ENCODE assay signal across 20 cellular contexts in genomic region chr13:45474584-45475454, GRCh38. TPM values are rescaled to one million over a fixed set of nuclear protein-coding genes. Genes with fewer than 3 reads are reported as not detected.
DNase-seq lines count a peak whose midpoint lies in the region; ATAC-seq and TF ChIP-seq lines count a peak whose summit lies in the region.
"Had no signal": no experiment of that assay in that cellular context is flagged by ENCODE, and none has a peak within 500 bp of the region (broad histone marks: within the 10 kb centered on the region; RNA-seq: fewer than 3 reads in every experiment).

No MANE protein-coding gene starts in this region.

- H3K9me3 ChIP-seq in BE2C: no peaks in the 10 kb centered on the region
- H3K9me3 ChIP-seq: left ventricle myocardium inferior, mucosa of descending colon had no signal

- H3K4me3 ChIP-seq in BE2C (ENCODE audit: low read depth, low read length): no peak overlapping the region
- H3K4me3 ChIP-seq: BLaER1 treated with 17β-estradiol and CSF1 and Interleukin-3, amounts not matched to agents 10 nM and 100 nM; heart left ventricle; left ventricle myocardium inferior; mucosa of descending colon; SK-N-MC; smooth muscle cell had no signal

- no peaks in the 10 kb centered on the region for H3K27me3 ChIP-seq in BE2C
- H3K27me3 ChIP-seq: BLaER1 treated with 17β-estradiol and CSF1 and Interleukin-3, amounts not matched to agents 10 nM and 100 nM; heart left ventricle had no signal

- ATAC-seq in activated T-cell treated with anti-CD3 and anti-CD28 coated beads, Interleukin-2, amount 50 U/mL, for 72 hours (replicated peaks in 1 of 2): no peak
- peak; percentile 59 for ATAC-seq in GM21529 (IDR thresholded peaks at IDR 0.05; ENCODE audit: unreplicated experiment)
- peak; percentile 44 for ATAC-seq in activated T-helper 17 cell treated with anti-CD3 and anti-CD28 coated beads, Interleukin-2, amount 50 U/mL, for 72 hours (replicated peaks)
- no peak for ATAC-seq in stimulated activated memory B cell treated with anti-CD40 and anti-IgM and Interleukin-4, amounts not matched to agents 10 μg/mL and 1 μg/mL and 100 μg/mL, for 72 hours
- ATAC-seq in HG03378 (IDR thresholded peaks at IDR 0.05; ENCODE audit: unreplicated experiment): no peak
- ATAC-seq: heart left ventricle, mucosa of descending colon, WTC11 had no signal

- peak overlapping the region; percentile 70 for H3K27ac Mint-ChIP-seq in activated T-cell treated with anti-CD3 and anti-CD28 coated beads, Interleukin-2, amount 50 U/mL, for 72 hours
- H3K27ac Mint-ChIP-seq in activated T-helper 17 cell treated with anti-CD3 and anti-CD28 coated beads, Interleukin-2, amount 50 U/mL, for 72 hours: peak overlapping the region; percentile 82
- peak overlapping the region; percentile 19 for H3K27ac Mint-ChIP-seq in stimulated activated memory B cell treated with anti-CD40 and anti-IgM and Interleukin-4, amounts not matched to agents 10 μg/mL and 1 μg/mL and 100 μg/mL, for 72 hours
- H3K27ac Mint-ChIP-seq: WTC11 had no signal

- no peaks in the 10 kb centered on the region for H3K27me3 Mint-ChIP-seq in activated T-cell treated with anti-CD3 and anti-CD28 coated beads, Interleukin-2, amount 50 U/mL, for 72 hours (ENCODE audit: low read depth)
- H3K27me3 Mint-ChIP-seq in activated T-helper 17 cell treated with anti-CD3 and anti-CD28 coated beads, Interleukin-2, amount 50 U/mL, for 72 hours: no peaks in the 10 kb centered on the region
- no peaks in the 10 kb centered on the region for H3K27me3 Mint-ChIP-seq in stimulated activated memory B cell treated with anti-CD40 and anti-IgM and Interleukin-4, amounts not matched to agents 10 μg/mL and 1 μg/mL and 100 μg/mL, for 72 hours

- H3K9me3 Mint-ChIP-seq in activated T-cell treated with anti-CD3 and anti-CD28 coated beads, Interleukin-2, amount 50 U/mL, for 72 hours: peaks cover 0 to 2% of the 10 kb centered on the region in 2 donors
- H3K9me3 Mint-ChIP-seq in activated T-helper 17 cell treated with anti-CD3 and anti-CD28 coated beads, Interleukin-2, amount 50 U/mL, for 72 hours: no peaks in the 10 kb centered on the region
- H3K9me3 Mint-ChIP-seq in stimulated activated memory B cell treated with anti-CD40 and anti-IgM and Interleukin-4, amounts not matched to agents 10 μg/mL and 1 μg/mL and 100 μg/mL, for 72 hours: no peaks in the 10 kb centered on the region

- peaks cover 36% of the 10 kb centered on the region for H3K4me1 Mint-ChIP-seq in activated T-cell treated with anti-CD3 and anti-CD28 coated beads, Interleukin-2, amount 50 U/mL, for 72 hours (ENCODE audit: low read depth)
- H3K4me1 Mint-ChIP-seq in activated T-helper 17 cell treated with anti-CD3 and anti-CD28 coated beads, Interleukin-2, amount 50 U/mL, for 72 hours: peaks cover 37% of the 10 kb centered on the region
- H3K4me1 Mint-ChIP-seq in stimulated activated memory B cell treated with anti-CD40 and anti-IgM and Interleukin-4, amounts not matched to agents 10 μg/mL and 1 μg/mL and 100 μg/mL, for 72 hours: peaks cover 38% of the 10 kb centered on the region
- H3K4me1 Mint-ChIP-seq: WTC11 had no signal

- H3K4me3 Mint-ChIP-seq in activated T-cell treated with anti-CD3 and anti-CD28 coated beads, Interleukin-2, amount 50 U/mL, for 72 hours: peak overlapping the region in 1 of 2 donors; percentile 51
- H3K4me3 Mint-ChIP-seq in activated T-helper 17 cell treated with anti-CD3 and anti-CD28 coated beads, Interleukin-2, amount 50 U/mL, for 72 hours: peak overlapping the region; percentile 50
- no peak overlapping the region for H3K4me3 Mint-ChIP-seq in stimulated activated memory B cell treated with anti-CD40 and anti-IgM and Interleukin-4, amounts not matched to agents 10 μg/mL and 1 μg/mL and 100 μg/mL, for 72 hours
- H3K4me3 Mint-ChIP-seq: WTC11 had no signal

- no peak for TF ChIP-seq CTCF in BE2C (IDR thresholded peaks at IDR 0.05; ENCODE audit: low read depth, low read length)

- H3K36me3 ChIP-seq in BE2C: peaks cover 4% of the 10 kb centered on the region

- H3K36me3 Mint-ChIP-seq in activated T-cell treated with anti-CD3 and anti-CD28 coated beads, Interleukin-2, amount 50 U/mL, for 72 hours (ENCODE audit: insufficient read depth in 2 of 2): peaks cover 10 to 13% of the 10 kb centered on the region in 2 donors
- H3K36me3 Mint-ChIP-seq in activated T-helper 17 cell treated with anti-CD3 and anti-CD28 coated beads, Interleukin-2, amount 50 U/mL, for 72 hours (ENCODE audit: low read depth): peaks cover 62% of the 10 kb centered on the region
- peaks cover 20% of the 10 kb centered on the region for H3K36me3 Mint-ChIP-seq in stimulated activated memory B cell treated with anti-CD40 and anti-IgM and Interleukin-4, amounts not matched to agents 10 μg/mL and 1 μg/mL and 100 μg/mL, for 72 hours

- DNase-seq in activated T-cell treated with anti-CD3 and anti-CD28 coated beads, Interleukin-2, amount 50 U/mL, for 72 hours: no peak
- no peak for DNase-seq in activated T-cell treated with anti-CD3 and anti-CD28 coated beads, Interleukin-2, amount 50 U/mL, for 1 hour
- DNase-seq in BE2C (no peak), DMS79 treated with DMSO at 0.1 percent for 48 hours (lab: John Stamatoyannopoulos, UW) (no peak)
- DNase-seq: anterior cingulate cortex; dermis blood vessel endothelial cell; heart left ventricle; left ventricle myocardium inferior; mucosa of descending colon; NCI-H1417; NCI-H510A treated with DMSO at 0.1 percent for 48 hours; stimulated activated CD4-positive, alpha-beta T cell treated with anti-CD3 and anti-CD28 coated beads, Interleukin-4, amount 100 ng/mL, for 24 hours had no signal

- no peaks in the 10 kb centered on the region for H3K4me1 ChIP-seq in BE2C

RNA-seq across cellular contexts. Expression of gene COG3, which starts 10.1 kb away (rescaled TPM):
- total RNA-seq in activated T-cell treated with anti-CD3 and anti-CD28 coated beads, Interleukin-2, amount 50 U/mL, for 72 hours: 10 to 100 TPM; 28.0 to 29.8 TPM
- total RNA-seq in activated T-helper 17 cell treated with anti-CD3 and anti-CD28 coated beads, Interleukin-2, amount 50 U/mL, for 72 hours: 10 to 100 TPM; 22.5 to 24.4 TPM
- 28.7 TPM for polyA plus RNA-seq in BE2C (2012; ENCODE audit: insufficient read depth, insufficient read length, low read depth)

RNA-seq across cellular contexts. Expression of gene SLC25A30, which starts 56.6 kb away (rescaled TPM):
- total RNA-seq in activated T-cell treated with anti-CD3 and anti-CD28 coated beads, Interleukin-2, amount 50 U/mL, for 72 hours: 10 to 100 TPM; 17.9 to 19.8 TPM
- 10 to 100 TPM; 13.6 to 20.5 TPM for total RNA-seq in activated T-helper 17 cell treated with anti-CD3 and anti-CD28 coated beads, Interleukin-2, amount 50 U/mL, for 72 hours
- 2.6 TPM for polyA plus RNA-seq in BE2C (2012; ENCODE audit: insufficient read depth, insufficient read length, low read depth)

Comparison
In these comparisons a context has a peak if more than half of its experiments do, and no peak if none do; other contexts are left out.
1. ATAC-seq: peak in GM21529 (single experiment) and activated T-helper 17 cell treated with anti-CD3 and anti-CD28 coated beads, Interleukin-2, amount 50 U/mL, for 72 hours (single experiment); none in activated T-cell treated with anti-CD3 and anti-CD28 coated beads, Interleukin-2, amount 50 U/mL, for 72 hours (0 of 2), stimulated activated memory B cell treated with anti-CD40 and anti-IgM and Interleukin-4, amounts not matched to agents 10 μg/mL and 1 μg/mL and 100 μg/mL, for 72 hours (single experiment) and HG03378 (single experiment).
2. H3K27ac Mint-ChIP-seq: peak in every context shown above with its lines; median percentile 82 in activated T-helper 17 cell treated with anti-CD3 and anti-CD28 coated beads, Interleukin-2, amount 50 U/mL, for 72 hours; 70 in activated T-cell treated with anti-CD3 and anti-CD28 coated beads, Interleukin-2, amount 50 U/mL, for 72 hours; 19 in stimulated activated memory B cell treated with anti-CD40 and anti-IgM and Interleukin-4, amounts not matched to agents 10 μg/mL and 1 μg/mL and 100 μg/mL, for 72 hours.